Comparison of ENCODE assay signal across 1 cellular context in the genomic region with DNA sequence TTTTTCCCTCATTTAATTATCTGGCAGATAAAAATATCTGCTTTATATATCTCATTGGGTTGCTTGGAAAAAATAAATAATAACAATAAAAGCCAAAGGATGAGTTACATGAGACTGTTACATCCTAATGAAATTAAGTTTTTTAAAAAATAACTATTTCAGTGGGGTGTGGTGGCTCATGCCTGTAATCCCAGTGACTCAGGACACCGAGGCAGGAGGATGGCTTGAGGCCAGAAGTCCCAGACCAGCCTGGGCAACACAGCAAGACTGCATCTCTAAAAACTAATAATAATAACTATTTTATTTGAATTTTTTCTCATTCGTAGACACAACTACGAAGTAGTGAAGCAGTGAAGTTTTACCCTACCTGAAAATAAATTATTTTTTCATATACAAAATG.
TF ChIP-seq lines count a peak whose summit lies in the region.

No MANE protein-coding gene starts in this region.

TF ChIP-seq in IMR-90, 13 proteins besides CTCF, POLR2A, EP300 and RAD21 (continued from another document):
- no peak for TF ChIP-seq SMC3 (IDR thresholded peaks at IDR 0.05; ENCODE audit: low read depth, low read length)
